ENCODE assay signal across 21 cellular contexts in the genomic region with DNA sequence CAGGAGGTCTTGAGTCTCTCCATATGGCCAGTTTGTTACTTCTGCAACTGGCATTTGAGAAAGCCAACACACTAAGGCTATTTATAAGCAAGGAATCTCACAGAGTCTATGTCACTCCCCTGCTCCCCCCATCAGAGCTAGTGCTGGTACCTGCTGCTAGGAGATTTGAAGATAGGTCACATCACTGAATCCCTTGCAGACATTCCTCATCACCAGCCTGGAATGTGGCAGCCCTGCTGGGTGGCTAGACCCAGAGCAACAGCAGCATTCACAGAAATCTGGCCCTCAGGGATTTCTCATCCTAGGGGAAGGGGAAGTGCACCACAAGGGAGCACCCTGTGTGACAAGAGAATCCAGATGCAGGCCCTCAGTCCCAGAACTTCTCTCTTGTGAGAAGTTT.
"Had no signal": no experiment of that assay in that cellular context is flagged by ENCODE, and none has a peak within 500 bp of the region (broad histone marks: within the 10 kb centered on the region; RNA-seq: fewer than 3 reads in every experiment).

No MANE protein-coding gene starts in this region.

- H3K4me3 ChIP-seq: esophagus muscularis mucosa, right atrium auricular region, suprapubic skin, tibial artery had no signal

- H3K4me1 Mint-ChIP-seq: activated CD4-positive, alpha-beta memory T cell treated with anti-CD3 and anti-CD28 coated beads, Interleukin-2, amount 10 ng/mL, durations not matched to agents 7 days and 5 days; activated CD4-positive, alpha-beta T cell treated with anti-CD3 and anti-CD28 coated beads, Interleukin-2, amount 10 ng/mL, durations not matched to agents 24 days and 14 days; activated naive CD4-positive, alpha-beta T cell treated with anti-CD3 and anti-CD28 coated beads, Interleukin-2, amount 50 U/mL, for 24 hours; activated naive CD8-positive, alpha-beta T cell treated with anti-CD3 and anti-CD28 coated beads, Interleukin-2, amount 50 U/mL, for 24 hours; activated T-helper 17 cell treated with anti-CD3 and anti-CD28 coated beads, Interleukin-2, amount 50 U/mL, for 72 hours; memory B cell; naive thymus-derived CD8-positive, alpha-beta T cell; neural crest cell had no signal

- H3K36me3 Mint-ChIP-seq: activated naive CD4-positive, alpha-beta T cell treated with anti-CD3 and anti-CD28 coated beads, Interleukin-2, amount 50 U/mL, for 24 hours; memory B cell; naive thymus-derived CD8-positive, alpha-beta T cell had no signal

- H3K4me3 Mint-ChIP-seq: activated CD4-positive, alpha-beta memory T cell treated with anti-CD3 and anti-CD28 coated beads, Interleukin-2, amount 10 ng/mL, durations not matched to agents 7 days and 5 days; activated CD4-positive, alpha-beta T cell treated with anti-CD3 and anti-CD28 coated beads, Interleukin-2, amount 10 ng/mL, durations not matched to agents 24 days and 14 days; activated naive CD4-positive, alpha-beta T cell treated with anti-CD3 and anti-CD28 coated beads, Interleukin-2, amount 50 U/mL, for 24 hours; activated naive CD8-positive, alpha-beta T cell treated with anti-CD3 and anti-CD28 coated beads, Interleukin-2, amount 50 U/mL, for 24 hours; activated T-cell treated with anti-CD3 and anti-CD28 coated beads, Interleukin-2, amount 50 U/mL, for 4 hours; activated T-helper 17 cell treated with anti-CD3 and anti-CD28 coated beads, Interleukin-2, amount 50 U/mL, for 72 hours; memory B cell; naive thymus-derived CD8-positive, alpha-beta T cell; neural crest cell had no signal

- H3K27ac ChIP-seq: esophagus muscularis mucosa, right atrium auricular region, suprapubic skin, tibial artery, WERI-Rb-1 had no signal

- H3K9me3 ChIP-seq: suprapubic skin had no signal

- H3K36me3 ChIP-seq: esophagus muscularis mucosa, right atrium auricular region, suprapubic skin, tibial artery, WERI-Rb-1 had no signal

- H3K27ac Mint-ChIP-seq: activated CD4-positive, alpha-beta memory T cell treated with anti-CD3 and anti-CD28 coated beads, Interleukin-2, amount 10 ng/mL, durations not matched to agents 7 days and 5 days; activated CD4-positive, alpha-beta T cell treated with anti-CD3 and anti-CD28 coated beads, Interleukin-2, amount 10 ng/mL, durations not matched to agents 24 days and 14 days; activated naive CD4-positive, alpha-beta T cell treated with anti-CD3 and anti-CD28 coated beads, Interleukin-2, amount 50 U/mL, for 24 hours; activated naive CD8-positive, alpha-beta T cell treated with anti-CD3 and anti-CD28 coated beads, Interleukin-2, amount 50 U/mL, for 24 hours; activated T-helper 17 cell treated with anti-CD3 and anti-CD28 coated beads, Interleukin-2, amount 50 U/mL, for 72 hours; memory B cell; naive thymus-derived CD8-positive, alpha-beta T cell had no signal

- H3K27me3 Mint-ChIP-seq: activated CD4-positive, alpha-beta memory T cell treated with anti-CD3 and anti-CD28 coated beads, Interleukin-2, amount 10 ng/mL, durations not matched to agents 7 days and 5 days; activated CD4-positive, alpha-beta T cell treated with anti-CD3 and anti-CD28 coated beads, Interleukin-2, amount 10 ng/mL, durations not matched to agents 24 days and 14 days; activated naive CD4-positive, alpha-beta T cell treated with anti-CD3 and anti-CD28 coated beads, Interleukin-2, amount 50 U/mL, for 24 hours; activated naive CD8-positive, alpha-beta T cell treated with anti-CD3 and anti-CD28 coated beads, Interleukin-2, amount 50 U/mL, for 24 hours; activated T-helper 17 cell treated with anti-CD3 and anti-CD28 coated beads, Interleukin-2, amount 50 U/mL, for 72 hours; memory B cell; naive thymus-derived CD8-positive, alpha-beta T cell had no signal

- H3K27me3 ChIP-seq: esophagus muscularis mucosa, right atrium auricular region, suprapubic skin, tibial artery had no signal

- DNase-seq: activated CD4-positive, alpha-beta memory T cell treated with anti-CD3 and anti-CD28 coated beads, Interleukin-2, amount 10 ng/mL, durations not matched to agents 7 days and 5 days; activated CD4-positive, alpha-beta T cell treated with anti-CD3 and anti-CD28 coated beads, Interleukin-2, amount 10 ng/mL, durations not matched to agents 24 days and 14 days; activated CD4-positive, CD25-positive, alpha-beta regulatory T cell treated with anti-CD3 and anti-CD28 coated beads, Interleukin-2, amount 50 U/mL, for 72 hours; activated CD8-positive, alpha-beta memory T cell treated with anti-CD3 and anti-CD28 coated beads, Interleukin-2, amount 50 U/mL, for 48 hours; activated gamma-delta T cell treated with Interleukin-2 at 50 U/mL for 16 hours; activated naive CD8-positive, alpha-beta T cell treated with anti-CD3 and anti-CD28 coated beads, Interleukin-2, amount 50 U/mL, for 24 hours; activated T-cell treated with anti-CD3 and anti-CD28 coated beads, Interleukin-2, amount 50 U/mL, for 4 hours; amygdala; central memory CD4-positive, alpha-beta T cell; naive thymus-derived CD8-positive, alpha-beta T cell; occipital lobe; stimulated activated naive CD4-positive, alpha-beta T cell; tibial artery; WERI-Rb-1 had no signal

- ATAC-seq: activated naive CD8-positive, alpha-beta T cell treated with anti-CD3 and anti-CD28 coated beads, Interleukin-2, amount 50 U/mL, for 24 hours; activated T-cell treated with anti-CD3 and anti-CD28 coated beads, Interleukin-2, amount 50 U/mL, for 4 hours; activated T-helper 17 cell treated with anti-CD3 and anti-CD28 coated beads, Interleukin-2, amount 50 U/mL, for 72 hours; naive thymus-derived CD8-positive, alpha-beta T cell had no signal

- H3K4me1 ChIP-seq: esophagus muscularis mucosa, right atrium auricular region, suprapubic skin, tibial artery had no signal
